15 cellular contexts compared by ENCODE assay signal in the genomic region with DNA sequence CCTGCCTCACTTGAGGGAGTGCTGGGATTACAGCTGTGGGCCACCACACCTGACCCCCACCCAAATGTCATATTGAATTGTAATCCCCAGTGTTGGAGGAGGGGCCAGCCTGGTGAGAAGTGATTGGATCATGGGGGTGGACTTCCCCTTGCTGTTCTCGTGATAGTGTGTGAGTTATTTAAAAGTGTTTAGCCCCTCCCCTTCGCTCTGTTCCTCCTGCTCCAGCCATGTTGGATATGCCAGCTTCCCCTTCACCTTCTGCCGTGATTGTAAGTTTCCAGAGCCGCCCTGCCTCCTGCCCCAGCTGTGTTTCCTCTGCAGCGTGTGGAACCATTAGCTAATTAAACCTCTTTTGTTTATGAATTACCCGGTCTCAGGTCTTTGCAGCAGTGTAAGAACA.
"Had no signal": no experiment of that assay in that cellular context is flagged by ENCODE, and none has a peak within 500 bp of the region (broad histone marks: within the 10 kb centered on the region; RNA-seq: fewer than 3 reads in every experiment).

No MANE protein-coding gene starts in this region.

- H3K27me3 Mint-ChIP-seq: activated CD8-positive, alpha-beta T cell treated with anti-CD3 and anti-CD28 coated beads for 36 hours; central memory CD8-positive, alpha-beta T cell; effector memory CD8-positive, alpha-beta T cell; natural killer cell treated with Interleukin-12 subunit alpha and Interleukin-12 subunit beta and Interleukin-15 and Interleukin-18, amount 100 ng/mL, for 72 hours had no signal

- H3K4me2 ChIP-seq: SK-N-SH had no signal

- H3K27me3 ChIP-seq: upper lobe of right lung had no signal

- H3K9me3 ChIP-seq: psoas muscle, SK-N-SH, upper lobe of right lung had no signal

- H3K9ac ChIP-seq: SK-N-SH had no signal

- DNase-seq: activated CD4-positive, CD25-positive, alpha-beta regulatory T cell treated with anti-CD3 and anti-CD28 coated beads, Interleukin-2, amount 50 U/mL, for 72 hours; activated CD8-positive, alpha-beta memory T cell treated with anti-CD3 and anti-CD28 coated beads, Interleukin-2, amount 50 U/mL, for 4 hours; activated CD8-positive, alpha-beta T cell treated with anti-CD3 and anti-CD28 coated beads for 36 hours; activated naive CD4-positive, alpha-beta T cell treated with Interleukin-2 at 50 U/mL for 16 hours; cortex of kidney; effector memory CD8-positive, alpha-beta T cell; hippocampal formation; psoas muscle; SK-N-SH; stimulated activated naive CD8-positive, alpha-beta T cell treated with anti-CD3 and anti-CD28 coated beads, Interleukin-15, Interleukin-2, amounts not matched to agents 100 U/mL and 50 U/mL, for 24 hours; upper lobe of right lung had no signal

- H3K4me3 Mint-ChIP-seq: activated CD8-positive, alpha-beta T cell treated with anti-CD3 and anti-CD28 coated beads for 36 hours; central memory CD8-positive, alpha-beta T cell; effector memory CD8-positive, alpha-beta T cell; natural killer cell treated with Interleukin-12 subunit alpha and Interleukin-12 subunit beta and Interleukin-15 and Interleukin-18, amount 100 ng/mL, for 72 hours had no signal

- H3K9me2 ChIP-seq: SK-N-SH had no signal

- H3K27ac Mint-ChIP-seq: activated CD8-positive, alpha-beta T cell treated with anti-CD3 and anti-CD28 coated beads for 36 hours had no signal

- ATAC-seq: activated CD8-positive, alpha-beta T cell treated with anti-CD3 and anti-CD28 coated beads for 36 hours; effector memory CD8-positive, alpha-beta T cell; natural killer cell treated with Interleukin-12 subunit alpha and Interleukin-12 subunit beta and Interleukin-15 and Interleukin-18, amount 100 ng/mL, for 72 hours; psoas muscle; sciatic nerve; stimulated activated naive CD8-positive, alpha-beta T cell treated with anti-CD3 and anti-CD28 coated beads, Interleukin-15, Interleukin-2, amounts not matched to agents 100 U/mL and 50 U/mL, for 24 hours; upper lobe of right lung had no signal

- H3K4me3 ChIP-seq: lung, psoas muscle, upper lobe of right lung had no signal

- H3K9me3 Mint-ChIP-seq: activated CD8-positive, alpha-beta T cell treated with anti-CD3 and anti-CD28 coated beads for 36 hours; central memory CD8-positive, alpha-beta T cell; effector memory CD8-positive, alpha-beta T cell; natural killer cell treated with Interleukin-12 subunit alpha and Interleukin-12 subunit beta and Interleukin-15 and Interleukin-18, amount 100 ng/mL, for 72 hours had no signal

- H3K27ac ChIP-seq: psoas muscle, upper lobe of right lung had no signal

- H3K4me1 ChIP-seq: psoas muscle, upper lobe of right lung had no signal
